8 cellular contexts compared by ENCODE assay signal in genomic region chr11:10450451-10451398, GRCh38. TPM values are rescaled to one million over a fixed set of nuclear protein-coding genes. Genes with fewer than 3 reads are reported as not detected.
DNase-seq lines count a peak whose midpoint lies in the region; FAIRE-seq and TF ChIP-seq lines count a peak whose summit lies in the region.

No MANE protein-coding gene starts in this region.

- H3K4me3 Mint-ChIP-seq in chondrocyte (ENCODE audit: unreplicated experiment), result peak overlapping the region; percentile 66

- peaks cover 23% of the 10 kb centered on the region for H3K4me1 Mint-ChIP-seq in chondrocyte (ENCODE audit: low read depth)

- FAIRE-seq in D721Med (lab: Jason Lieb, UNC), result no peak

- H3K9me3 Mint-ChIP-seq in chondrocyte (ENCODE audit: low read depth), result no peaks in the 10 kb centered on the region

- TF ChIP-seq CTCF in chondrocyte (IDR thresholded peaks at IDR 0.05), result peak; percentile 74
- TF ChIP-seq CTCF in D721Med (IDR thresholded peaks at IDR 0.05; ENCODE audit: insufficient read depth, missing control alignments), result no peak

- no peak overlapping the region for H3K27ac Mint-ChIP-seq in chondrocyte (ENCODE audit: unreplicated experiment)

- peak; percentile 69 for DNase-seq in DMS153 (lab: John Stamatoyannopoulos, UW)
- DNase-seq in HK-2 (ENCODE audit: unreplicated experiment), result peak; percentile 57
- peak; percentile 19 to 54 (median 30) for DNase-seq in activated CD4-positive, CD25-positive, alpha-beta regulatory T cell (lab: John Stamatoyannopoulos, UW)
- DNase-seq in chondrocyte (ENCODE audit: low spot score), result no peak
- DNase-seq in left kidney (ENCODE audit: low read depth, low spot score), result peak; percentile 90
- peak; percentile 57 for DNase-seq in stimulated activated CD4-positive, alpha-beta T cell treated with anti-CD3 and anti-CD28 coated beads, Interleukin-4, amount 100 ng/mL, for 1 hour
- DNase-seq in NCI-H1436 treated with DMSO at 0.1 percent for 48 hours (lab: John Stamatoyannopoulos, UW), result no peak
- no peak for DNase-seq in D721Med (ENCODE audit: insufficient read length, low spot score)

- no peaks in the 10 kb centered on the region for H3K36me3 Mint-ChIP-seq in chondrocyte (ENCODE audit: low read depth)

- peaks cover 7% of the 10 kb centered on the region for H3K27me3 Mint-ChIP-seq in chondrocyte (ENCODE audit: low read depth)

RNA-seq across cellular contexts. Expression of gene AMPD3, which starts 4.3 kb away (rescaled TPM):
- total RNA-seq in chondrocyte, result 2.2 to 3.1 TPM (median 2.3 TPM) in 3 replicates

Comparison
In these comparisons a context has a peak if more than half of its experiments do, and no peak if none do; other contexts are left out.
1. DNase-seq: peak in DMS153 (single experiment), HK-2 (single experiment), activated CD4-positive, CD25-positive, alpha-beta regulatory T cell (4 of 4), left kidney (single experiment) and stimulated activated CD4-positive, alpha-beta T cell treated with anti-CD3 and anti-CD28 coated beads, Interleukin-4, amount 100 ng/mL, for 1 hour (single experiment); none in chondrocyte (single experiment), NCI-H1436 treated with DMSO at 0.1 percent for 48 hours (single experiment) and D721Med (single experiment).